Comparison of ENCODE assay signal across 7 cellular contexts in genomic region chr4:126419266-126419665, GRCh38.
"Had no signal": no experiment of that assay in that cellular context is flagged by ENCODE, and none has a peak within 500 bp of the region (broad histone marks: within the 10 kb centered on the region; RNA-seq: fewer than 3 reads in every experiment).

No MANE protein-coding gene starts in this region.

- ATAC-seq: HepG2 had no signal

- FAIRE-seq: HepG2, HTR-8/SVneo had no signal

- H3K4me2 ChIP-seq: KMS-11 had no signal

- DNase-seq: IMR-90, KBM-7, KG1 had no signal

- H3K27ac ChIP-seq: HL-60, KMS-11 had no signal

- H3K9ac ChIP-seq: KMS-11 had no signal
